In the genomic region with DNA sequence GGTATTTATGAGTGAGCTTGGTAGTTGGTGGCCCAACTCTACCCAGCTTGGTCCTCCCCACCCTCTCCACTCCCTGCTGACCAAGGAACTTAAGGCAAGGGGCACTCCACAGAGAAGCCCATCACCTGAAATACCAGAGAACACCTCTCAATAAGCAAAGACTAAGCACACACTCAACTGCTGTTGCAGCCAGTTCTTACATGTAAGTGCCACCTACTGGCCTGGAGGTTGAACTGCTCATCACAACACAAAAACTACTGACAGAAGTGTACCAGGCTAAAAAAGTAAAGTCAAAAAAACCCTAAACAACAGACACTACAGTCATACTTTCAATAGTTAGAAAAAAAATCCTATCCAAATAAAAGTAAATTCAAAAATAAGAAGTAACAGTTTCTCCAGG, we compare ENCODE assay signal across 11 cellular contexts.
DNase-seq lines count a peak whose midpoint lies in the region; ATAC-seq and TF ChIP-seq lines count a peak whose summit lies in the region.
"Had no signal": no experiment of that assay in that cellular context is flagged by ENCODE, and none has a peak within 500 bp of the region (broad histone marks: within the 10 kb centered on the region; RNA-seq: fewer than 3 reads in every experiment).

No MANE protein-coding gene starts in this region.

- TF ChIP-seq CTCF in activated CD8-positive, alpha-beta T cell treated with anti-CD3 and anti-CD28 coated beads for 36 hours (IDR thresholded peaks at IDR 0.05) = no peak
- peak; percentile 40; the same call in 1 of the 2 replicates for TF ChIP-seq CTCF in LNCAP (IDR thresholded peaks at IDR 0.05)
- peak; percentile 63 for TF ChIP-seq CTCF in choroid plexus epithelial cell (conservative IDR thresholded peaks at IDR 0.05; ENCODE audit: low read depth, low read length)

- CTCF ChIA-PET in activated CD8-positive, alpha-beta T cell treated with anti-CD3 and anti-CD28 coated beads for 36 hours (lab: Charles Lee) = interaction anchor here (1.0 kb wide), 1 partner anchor 274 kb away, joined by 3 read pairs; no protein-coding TSS in a partner anchor
- CTCF ChIA-PET in activated CD8-positive, alpha-beta T cell treated with anti-CD3 and anti-CD28 coated beads, Interleukin-2, amount 10 ng/mL, durations not matched to agents 7 days and 5 days (lab: Charles Lee) = no interaction called here

- peak; percentile 7 for DNase-seq in activated CD8-positive, alpha-beta T cell treated with anti-CD3 and anti-CD28 coated beads for 36 hours
- DNase-seq in activated CD8-positive, alpha-beta T cell treated with anti-CD3 and anti-CD28 coated beads, Interleukin-2, amount 10 ng/mL, durations not matched to agents 7 days and 5 days = no peak
- DNase-seq in choroid plexus epithelial cell (ENCODE audit: low read depth) = peak; percentile 54
- no peak for DNase-seq in posterior cingulate gyrus
- no peak for DNase-seq in activated naive CD4-positive, alpha-beta T cell treated with anti-CD3 and anti-CD28 coated beads, Interleukin-2, amount 50 U/mL, for 72 hours (ENCODE audit: low spot score in 2 of 2)
- no peak for DNase-seq in AG08396 (ENCODE audit: low spot score)
- no peak for DNase-seq in SHP77 (lab: John Stamatoyannopoulos, UW)
- DNase-seq: activated B cell treated with CpG ODN at 0.5 μM for 24 hours; stimulated activated naive CD4-positive, alpha-beta T cell treated with Interleukin-2 at 50 U/mL for 16 hours had no signal

- no peak overlapping the region for H3K4me3 Mint-ChIP-seq in activated CD8-positive, alpha-beta T cell treated with anti-CD3 and anti-CD28 coated beads for 36 hours
- no peak overlapping the region for H3K4me3 Mint-ChIP-seq in activated CD8-positive, alpha-beta T cell treated with anti-CD3 and anti-CD28 coated beads, Interleukin-2, amount 10 ng/mL, durations not matched to agents 7 days and 5 days
- H3K4me3 Mint-ChIP-seq: activated B cell treated with CpG ODN at 0.5 μM for 24 hours had no signal

- peaks cover 2% of the 10 kb centered on the region for H3K9me3 Mint-ChIP-seq in activated CD8-positive, alpha-beta T cell treated with anti-CD3 and anti-CD28 coated beads for 36 hours
- H3K9me3 Mint-ChIP-seq in activated CD8-positive, alpha-beta T cell treated with anti-CD3 and anti-CD28 coated beads, Interleukin-2, amount 10 ng/mL, durations not matched to agents 7 days and 5 days (ENCODE audit: insufficient read depth) = peaks cover 5% of the 10 kb centered on the region
- peaks cover 5 to 9% of the 10 kb centered on the region in 2 donors for H3K9me3 Mint-ChIP-seq in activated naive CD4-positive, alpha-beta T cell treated with anti-CD3 and anti-CD28 coated beads, Interleukin-2, amount 50 U/mL, for 72 hours

- H3K4me3 ChIP-seq in choroid plexus epithelial cell (ENCODE audit: low read depth, low read length) = no peak overlapping the region
- H3K4me3 ChIP-seq: BLaER1 treated with 17β-estradiol and CSF1 and Interleukin-3, amounts not matched to agents 10 nM and 100 nM had no signal

- no peaks in the 10 kb centered on the region for H3K36me3 Mint-ChIP-seq in activated CD8-positive, alpha-beta T cell treated with anti-CD3 and anti-CD28 coated beads for 36 hours (ENCODE audit: low read depth)
- H3K36me3 Mint-ChIP-seq in activated CD8-positive, alpha-beta T cell treated with anti-CD3 and anti-CD28 coated beads, Interleukin-2, amount 10 ng/mL, durations not matched to agents 7 days and 5 days (ENCODE audit: low read depth) = no peaks in the 10 kb centered on the region
- H3K36me3 Mint-ChIP-seq in activated naive CD4-positive, alpha-beta T cell treated with anti-CD3 and anti-CD28 coated beads, Interleukin-2, amount 50 U/mL, for 72 hours = no peaks in the 10 kb centered on the region

- H3K4me1 Mint-ChIP-seq in activated CD8-positive, alpha-beta T cell treated with anti-CD3 and anti-CD28 coated beads for 36 hours (ENCODE audit: low read depth) = no peaks in the 10 kb centered on the region
- no peaks in the 10 kb centered on the region for H3K4me1 Mint-ChIP-seq in activated CD8-positive, alpha-beta T cell treated with anti-CD3 and anti-CD28 coated beads, Interleukin-2, amount 10 ng/mL, durations not matched to agents 7 days and 5 days (ENCODE audit: low read depth)
- H3K4me1 Mint-ChIP-seq: activated B cell treated with CpG ODN at 0.5 μM for 24 hours had no signal

- POLR2A ChIA-PET in activated CD8-positive, alpha-beta T cell treated with anti-CD3 and anti-CD28 coated beads for 36 hours (lab: Charles Lee) = no interaction called here
- POLR2A ChIA-PET in activated CD8-positive, alpha-beta T cell treated with anti-CD3 and anti-CD28 coated beads, Interleukin-2, amount 10 ng/mL, durations not matched to agents 7 days and 5 days (lab: Charles Lee) = no interaction called here

- ATAC-seq in activated CD8-positive, alpha-beta T cell treated with anti-CD3 and anti-CD28 coated beads for 36 hours = no peak
- ATAC-seq in activated CD8-positive, alpha-beta T cell treated with anti-CD3 and anti-CD28 coated beads, Interleukin-2, amount 10 ng/mL, durations not matched to agents 7 days and 5 days = no peak
- ATAC-seq in activated naive CD4-positive, alpha-beta T cell treated with anti-CD3 and anti-CD28 coated beads, Interleukin-2, amount 50 U/mL, for 72 hours = no peak

- no peaks in the 10 kb centered on the region for H3K27me3 Mint-ChIP-seq in activated CD8-positive, alpha-beta T cell treated with anti-CD3 and anti-CD28 coated beads for 36 hours
- H3K27me3 Mint-ChIP-seq in activated CD8-positive, alpha-beta T cell treated with anti-CD3 and anti-CD28 coated beads, Interleukin-2, amount 10 ng/mL, durations not matched to agents 7 days and 5 days (ENCODE audit: low read depth) = no peaks in the 10 kb centered on the region
- H3K27me3 Mint-ChIP-seq: activated B cell treated with CpG ODN at 0.5 μM for 24 hours had no signal

- intact Hi-C loops in activated CD8-positive, alpha-beta T cell treated with anti-CD3 and anti-CD28 coated beads for 36 hours (cut with micrococcal nuclease) = no loop called here
- intact Hi-C loops in posterior cingulate gyrus (cut with DNase I) = no loop called here

- no peak overlapping the region for H3K27ac Mint-ChIP-seq in activated CD8-positive, alpha-beta T cell treated with anti-CD3 and anti-CD28 coated beads for 36 hours
- no peak overlapping the region for H3K27ac Mint-ChIP-seq in activated CD8-positive, alpha-beta T cell treated with anti-CD3 and anti-CD28 coated beads, Interleukin-2, amount 10 ng/mL, durations not matched to agents 7 days and 5 days
- no peak overlapping the region for H3K27ac Mint-ChIP-seq in activated naive CD4-positive, alpha-beta T cell treated with anti-CD3 and anti-CD28 coated beads, Interleukin-2, amount 50 U/mL, for 72 hours
- H3K27ac Mint-ChIP-seq: activated B cell treated with CpG ODN at 0.5 μM for 24 hours had no signal

Comparison
In these comparisons a context has a peak if more than half of its experiments do, and no peak if none do; other contexts are left out.
1. DNase-seq: peak in activated CD8-positive, alpha-beta T cell treated with anti-CD3 and anti-CD28 coated beads for 36 hours (single experiment) and choroid plexus epithelial cell (single experiment); none in activated CD8-positive, alpha-beta T cell treated with anti-CD3 and anti-CD28 coated beads, Interleukin-2, amount 10 ng/mL, durations not matched to agents 7 days and 5 days (single experiment), posterior cingulate gyrus (0 of 10), activated naive CD4-positive, alpha-beta T cell treated with anti-CD3 and anti-CD28 coated beads, Interleukin-2, amount 50 U/mL, for 72 hours (0 of 2), AG08396 (single experiment) and SHP77 (0 of 2).